ENCODE assay signal across 1 cellular context in genomic region chr17:74497471-74497870, GRCh38.
TF ChIP-seq lines count a peak whose summit lies in the region.

No MANE protein-coding gene starts in this region.

TF ChIP-seq in WTC11, 78 proteins besides CTCF, POLR2A, EP300 and RAD21:
- TF ChIP-seq GRHL2 (CRISPR knock-in tag; IDR thresholded peaks at IDR 0.05; ENCODE audit: insufficient replicate concordance, severe bottlenecking): no peak
- TF ChIP-seq ZBTB21 (CRISPR knock-in tag; IDR thresholded peaks at IDR 0.05; ENCODE audit: borderline replicate concordance): no peak
- no peak for TF ChIP-seq FOXK1 (CRISPR knock-in tag; IDR thresholded peaks at IDR 0.05)
